In the genomic region with DNA sequence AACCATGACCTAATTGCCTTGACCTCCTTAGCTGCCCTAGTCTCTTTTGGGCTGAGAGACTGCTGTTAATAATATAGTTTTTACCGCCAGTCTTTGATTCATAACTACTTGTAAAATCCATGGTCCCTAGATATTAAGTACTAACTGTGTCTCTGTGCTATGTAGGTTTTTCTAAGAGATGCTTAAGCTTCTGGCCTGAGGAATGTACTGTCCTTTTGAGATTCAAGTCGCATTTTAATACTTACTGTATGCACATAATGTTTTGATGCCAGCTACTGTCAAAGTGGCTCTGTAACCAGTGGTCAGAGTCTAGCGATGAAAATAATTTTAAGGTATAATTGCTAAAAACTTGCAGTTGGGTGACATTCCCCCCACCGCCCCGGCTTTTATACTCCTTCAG, we compare ENCODE assay signal across 12 cellular contexts. TPM values are rescaled to one million over a fixed set of nuclear protein-coding genes. Genes with fewer than 3 reads are reported as not detected.
DNase-seq lines count a peak whose midpoint lies in the region; ATAC-seq, FAIRE-seq and TF ChIP-seq lines count a peak whose summit lies in the region.
"Had no signal": no experiment of that assay in that cellular context is flagged by ENCODE, and none has a peak within 500 bp of the region (broad histone marks: within the 10 kb centered on the region; RNA-seq: fewer than 3 reads in every experiment).

No MANE protein-coding gene starts in this region.

- no peak overlapping the region for H4K8ac ChIP-seq in H1 (ENCODE audit: extremely low read depth, insufficient read depth, low read length)

- no peak for FAIRE-seq in H1 (lab: Jason Lieb, UNC)
- FAIRE-seq: GM12892 had no signal

- WGBS in H1 (ENCODE audit: extremely low coverage in 1 of 2, insufficient coverage in 1 of 2, insufficient read length in 1 of 2, insufficient replicate concordance in 2 of 2, low coverage in 1 of 2, low lambda C conversion rate in 2 of 2, missing lambda C conversion rate in 1 of 2), 2 experiments: 74% methylated on average over 5 of the region's 5 CpGs; no CpG with 5 or more reads in 1 of the 2 experiments

- no peak for TF ChIP-seq CTCF in right atrium auricular region (IDR thresholded peaks at IDR 0.05)
- no peak for TF ChIP-seq CTCF in H1 (IDR thresholded peaks at IDR 0.05; ENCODE audit: control extremely low read depth in 1 of 3, insufficient read depth in 1 of 3, low read depth in 1 of 3, low read length in 3 of 3)
- no peak for TF ChIP-seq CTCF in WERI-Rb-1 (IDR thresholded peaks at IDR 0.05; ENCODE audit: low read depth, low read length)
- TF ChIP-seq CTCF in colonic mucosa (IDR thresholded peaks at IDR 0.05): no peak
- no peak for TF ChIP-seq CTCF in activated CD8-positive, alpha-beta T cell treated with anti-CD3 and anti-CD28 coated beads for 36 hours (IDR thresholded peaks at IDR 0.05)
- no peak for TF ChIP-seq CTCF in CD8-positive, alpha-beta T cell (IDR thresholded peaks at IDR 0.05)

- peak overlapping the region; percentile 68 to 80 for H3K4me3 ChIP-seq in right atrium auricular region
- H3K4me3 ChIP-seq in H1 (ENCODE audit: extremely low read depth in 1 of 4, insufficient read depth in 2 of 4, low read depth in 3 of 4, low read length in 4 of 4): peak overlapping the region; percentile 61 to 97 (median 92); a peak in 7 of 8 replicates
- no peak overlapping the region for H3K4me3 ChIP-seq in naive thymus-derived CD4-positive, alpha-beta T cell (ENCODE audit: low read length)
- no peak overlapping the region for H3K4me3 ChIP-seq in WERI-Rb-1 (ENCODE audit: low read depth, low read length)
- no peak overlapping the region for H3K4me3 ChIP-seq in colonic mucosa
- H3K4me3 ChIP-seq in CD8-positive, alpha-beta T cell (ENCODE audit: low read depth, low read length): no peak overlapping the region

- H3K56ac ChIP-seq in H1 (replicated peaks; ENCODE audit: insufficient read length, low read depth, low read length): no peak overlapping the region

- H3K4me1 Mint-ChIP-seq in naive thymus-derived CD4-positive, alpha-beta T cell: peaks cover 5 to 17% (median 11%) of the 10 kb centered on the region in 7 donors
- H3K4me1 Mint-ChIP-seq in activated CD8-positive, alpha-beta T cell treated with anti-CD3 and anti-CD28 coated beads for 36 hours (ENCODE audit: low read depth): peaks cover 15% of the 10 kb centered on the region
- peaks cover 14% of the 10 kb centered on the region for H3K4me1 Mint-ChIP-seq in CD8-positive, alpha-beta T cell (ENCODE audit: low read depth)

- peaks cover 46 to 70% (median 64%) of the 10 kb centered on the region in 5 donors for H3K27me3 Mint-ChIP-seq in naive thymus-derived CD4-positive, alpha-beta T cell
- peaks cover 53% of the 10 kb centered on the region for H3K27me3 Mint-ChIP-seq in activated CD8-positive, alpha-beta T cell treated with anti-CD3 and anti-CD28 coated beads for 36 hours
- H3K27me3 Mint-ChIP-seq in CD8-positive, alpha-beta T cell (ENCODE audit: low read depth): peaks cover 54% of the 10 kb centered on the region

- H3K4me1 ChIP-seq in right atrium auricular region (peaks cover 0 to 6% of the 10 kb centered on the region in 2 donors), H1 (replicated peaks in 1 of 4; ENCODE audit: control insufficient read depth in 3 of 4, insufficient read depth in 4 of 4, low read length in 3 of 4) (peaks cover 3 to 12% (median 9%) of the 10 kb centered on the region in 4 experiments; a peak in 6 of 7 replicates), colonic mucosa (no peaks in the 10 kb centered on the region)
- no peaks in the 10 kb centered on the region for H3K4me1 ChIP-seq in naive thymus-derived CD4-positive, alpha-beta T cell (ENCODE audit: control insufficient read depth in 2 of 2, insufficient read depth in 2 of 2, low read length in 2 of 2)
- H3K4me1 ChIP-seq in CD8-positive, alpha-beta T cell (ENCODE audit: insufficient read depth, low read length): no peaks in the 10 kb centered on the region

- H3K23ac ChIP-seq in H1 (ENCODE audit: insufficient read length): no peak overlapping the region

- no peak overlapping the region for H2AFZ ChIP-seq in H1 (ENCODE audit: low read length)

- H3K23me2 ChIP-seq in H1 (ENCODE audit: low read depth, low read length): peaks cover 15% of the 10 kb centered on the region

- no peak overlapping the region for H4K5ac ChIP-seq in H1 (ENCODE audit: insufficient read length, low read depth, low read length)

- no peak overlapping the region for H4K91ac ChIP-seq in H1 (replicated peaks; ENCODE audit: insufficient read length, low read length)

- ATAC-seq in left ventricle myocardium superior: no peak
- no peak for ATAC-seq in naive thymus-derived CD4-positive, alpha-beta T cell
- no peak for ATAC-seq in activated CD8-positive, alpha-beta T cell treated with anti-CD3 and anti-CD28 coated beads for 36 hours
- no peak for ATAC-seq in CD8-positive, alpha-beta T cell

- no peak for TF ChIP-seq EP300 in H1 (IDR thresholded peaks at IDR 0.05; ENCODE audit: borderline replicate concordance in 1 of 2, low read depth in 2 of 2, low read length in 2 of 2)

- H2AK5ac ChIP-seq in H1 (ENCODE audit: low read depth, low read length): no peak overlapping the region

- peaks cover 0 to 7% (median 0%) of the 10 kb centered on the region in 11 donors for H3K9me3 Mint-ChIP-seq in naive thymus-derived CD4-positive, alpha-beta T cell
- no peaks in the 10 kb centered on the region for H3K9me3 Mint-ChIP-seq in activated CD8-positive, alpha-beta T cell treated with anti-CD3 and anti-CD28 coated beads for 36 hours
- H3K9me3 Mint-ChIP-seq in CD8-positive, alpha-beta T cell: no peaks in the 10 kb centered on the region

- no peak overlapping the region for H3K14ac ChIP-seq in H1 (ENCODE audit: insufficient read length)

- H2BK120ac ChIP-seq in H1 (replicated peaks; ENCODE audit: low read depth, low read length): no peak overlapping the region

- TF ChIP-seq POLR2A in H1 (IDR thresholded peaks at IDR 0.05; ENCODE audit: control extremely low read depth in 1 of 2, low read depth in 2 of 2, low read length in 2 of 2): no peak

- peak overlapping the region; percentile 82 to 85 for H3K27ac ChIP-seq in right atrium auricular region
- H3K27ac ChIP-seq in H1 (ENCODE audit: low read depth, low read length): no peak overlapping the region
- H3K27ac ChIP-seq in naive thymus-derived CD4-positive, alpha-beta T cell (ENCODE audit: low read depth, low read length): no peak overlapping the region
- H3K27ac ChIP-seq in WERI-Rb-1: no peak overlapping the region
- H3K27ac ChIP-seq in colonic mucosa: no peak overlapping the region
- H3K27ac ChIP-seq in CD8-positive, alpha-beta T cell (ENCODE audit: low read depth, low read length): no peak overlapping the region
- H3K27ac ChIP-seq: neutrophil had no signal

- no peak overlapping the region for H2BK15ac ChIP-seq in H1 (ENCODE audit: low read length)

- H3K4ac ChIP-seq in H1 (replicated peaks; ENCODE audit: insufficient read length, low read depth, low read length): no peak overlapping the region

- H2BK20ac ChIP-seq in H1 (ENCODE audit: low read length): no peak overlapping the region

- H3K27me3 ChIP-seq in right atrium auricular region (no peaks in the 10 kb centered on the region), H1 (replicated peaks in 1 of 4; ENCODE audit: control insufficient read depth in 3 of 4, extremely low read depth in 1 of 4, insufficient read depth in 3 of 4, low read length in 3 of 4) (0 out of 7 replicates have a peak, but pooled peaks cover 0 to 3% (median 0%) of the 10 kb centered on the region in 4 experiments), WERI-Rb-1 (ENCODE audit: insufficient read depth, low read depth, severe bottlenecking) (no peaks in the 10 kb centered on the region), colonic mucosa (peaks cover 20% of the 10 kb centered on the region)
- peaks cover 0 to 4% of the 10 kb centered on the region in 2 donors for H3K27me3 ChIP-seq in naive thymus-derived CD4-positive, alpha-beta T cell (ENCODE audit: control insufficient read depth in 2 of 2, insufficient read depth in 2 of 2, low read length in 2 of 2)
- peaks cover 6% of the 10 kb centered on the region for H3K27me3 ChIP-seq in CD8-positive, alpha-beta T cell (ENCODE audit: insufficient read depth, low read length)

- peaks cover 0 to 2% (median 0%) of the 10 kb centered on the region in 5 donors for H3K36me3 Mint-ChIP-seq in naive thymus-derived CD4-positive, alpha-beta T cell
- no peaks in the 10 kb centered on the region for H3K36me3 Mint-ChIP-seq in activated CD8-positive, alpha-beta T cell treated with anti-CD3 and anti-CD28 coated beads for 36 hours (ENCODE audit: low read depth)
- H3K36me3 Mint-ChIP-seq in CD8-positive, alpha-beta T cell: no peaks in the 10 kb centered on the region

- H3K79me1 ChIP-seq in H1 (ENCODE audit: low read depth, low read length): peaks cover 3% of the 10 kb centered on the region; the same call in 1 of the 2 replicates

- intact Hi-C loops in left ventricle myocardium superior (cut with micrococcal nuclease) (no loop called here), colonic mucosa (cut with DNase I) (no loop called here)
- intact Hi-C loops in naive thymus-derived CD4-positive, alpha-beta T cell (cut with micrococcal nuclease): no loop called here
- intact Hi-C loops in activated CD8-positive, alpha-beta T cell treated with anti-CD3 and anti-CD28 coated beads for 36 hours (cut with micrococcal nuclease): no loop called here
- intact Hi-C loops in CD8-positive, alpha-beta T cell (cut with DNase I, micrococcal nuclease): no loop called here

- no peak overlapping the region for H3K18ac ChIP-seq in H1 (ENCODE audit: extremely low read depth, low read length)

- H4K20me1 ChIP-seq in H1 (replicated peaks in 1 of 2; ENCODE audit: control insufficient read depth in 1 of 2, insufficient read depth in 2 of 2, low read length in 2 of 2): peaks cover 0 to 2% of the 10 kb centered on the region in 2 experiments

- peak overlapping the region in 7 of 10 donors; percentile 11 to 82 (median 14) for H3K4me3 Mint-ChIP-seq in naive thymus-derived CD4-positive, alpha-beta T cell
- no peak overlapping the region for H3K4me3 Mint-ChIP-seq in activated CD8-positive, alpha-beta T cell treated with anti-CD3 and anti-CD28 coated beads for 36 hours
- H3K4me3 Mint-ChIP-seq in CD8-positive, alpha-beta T cell: no peak overlapping the region

- no peak for TF ChIP-seq RAD21 in H1 (IDR thresholded peaks at IDR 0.05 in 1 of 2, conservative IDR thresholded peaks at IDR 0.05 in 1 of 2; ENCODE audit: low read depth in 2 of 2, low read length in 2 of 2)

- no peak overlapping the region for H3K27ac Mint-ChIP-seq in naive thymus-derived CD4-positive, alpha-beta T cell
- no peak overlapping the region for H3K27ac Mint-ChIP-seq in activated CD8-positive, alpha-beta T cell treated with anti-CD3 and anti-CD28 coated beads for 36 hours
- H3K27ac Mint-ChIP-seq in CD8-positive, alpha-beta T cell: no peak overlapping the region

- DNase-seq in right atrium auricular region (ENCODE audit: low spot score) (no peak), left ventricle myocardium superior (no peak), H1 (ENCODE audit: low read depth in 1 of 2, low spot score in 2 of 2) (no peak), WERI-Rb-1 (no peak), colonic mucosa (no peak)
- DNase-seq in naive thymus-derived CD4-positive, alpha-beta T cell: no peak
- DNase-seq in activated CD8-positive, alpha-beta T cell treated with anti-CD3 and anti-CD28 coated beads for 36 hours: no peak
- no peak for DNase-seq in CD8-positive, alpha-beta T cell
- DNase-seq: activated T-cell treated with anti-CD3 and anti-CD28 coated beads, Interleukin-2, amount 50 U/mL, for 1 hour; erythroblast had no signal

- H3K36me3 ChIP-seq in right atrium auricular region (no peaks in the 10 kb centered on the region), H1 (ENCODE audit: control insufficient read depth in 2 of 4, insufficient read depth in 4 of 4, low read length in 3 of 4) (no peaks in the 10 kb centered on the region), WERI-Rb-1 (no peaks in the 10 kb centered on the region; the same call in 1 of the 2 replicates), colonic mucosa (no peaks in the 10 kb centered on the region)
- H3K36me3 ChIP-seq in naive thymus-derived CD4-positive, alpha-beta T cell (ENCODE audit: control insufficient read depth in 2 of 3, insufficient read depth in 3 of 3, low read length in 3 of 3): no peaks in the 10 kb centered on the region
- H3K36me3 ChIP-seq in CD8-positive, alpha-beta T cell (ENCODE audit: insufficient read depth, low read length): no peaks in the 10 kb centered on the region
- H3K36me3 ChIP-seq: neutrophil had no signal

- CTCF ChIA-PET in H1 (lab: Charles Lee; ENCODE audit: partially characterized antibody): interaction anchor here (0.6 to 2.0 kb wide), 3 partner anchors 27 to 228 kb away, joined by 3 to 8 read pairs (median 4); no protein-coding TSS in a partner anchor
- CTCF ChIA-PET in naive thymus-derived CD4-positive, alpha-beta T cell (lab: Charles Lee): no interaction called here
- CTCF ChIA-PET in activated CD8-positive, alpha-beta T cell treated with anti-CD3 and anti-CD28 coated beads for 36 hours (lab: Charles Lee): no interaction called here
- CTCF ChIA-PET in CD8-positive, alpha-beta T cell (lab: Charles Lee): no interaction called here

- POLR2A ChIA-PET in H1 (lab: Charles Lee; ENCODE audit: partially characterized antibody): interaction anchor here (1.0 to 4.3 kb wide), 8 partner anchors 11 to 148 kb away, joined by 4 to 42 read pairs (median 18); no protein-coding TSS in a partner anchor
- POLR2A ChIA-PET in naive thymus-derived CD4-positive, alpha-beta T cell (lab: Charles Lee): no interaction called here
- POLR2A ChIA-PET in activated CD8-positive, alpha-beta T cell treated with anti-CD3 and anti-CD28 coated beads for 36 hours (lab: Charles Lee): interaction anchor here (0.6 kb wide), 1 partner anchor 217 kb away, joined by 7 read pairs; no protein-coding TSS in a partner anchor
- POLR2A ChIA-PET in CD8-positive, alpha-beta T cell (lab: Charles Lee): no interaction called here

- H3K4me2 ChIP-seq in H1 (ENCODE audit: insufficient read depth in 1 of 2, low read depth in 2 of 2, low read length in 2 of 2): peak overlapping the region; percentile 74 to 98

- peaks cover 0 to 44% of the 10 kb centered on the region in 2 experiments for H3K79me2 ChIP-seq in H1 (ENCODE audit: control insufficient read depth in 1 of 2, insufficient read depth in 2 of 2, low read length in 2 of 2)

- H3K9me3 ChIP-seq in right atrium auricular region: no peaks in the 10 kb centered on the region
- H3K9me3 ChIP-seq in H1 (ENCODE audit: insufficient read depth in 2 of 2, low read depth in 1 of 2, low read length in 1 of 2): no peaks in the 10 kb centered on the region
- H3K9me3 ChIP-seq in naive thymus-derived CD4-positive, alpha-beta T cell (ENCODE audit: control insufficient read depth in 2 of 3, low read length in 3 of 3): no peaks in the 10 kb centered on the region
- no peaks in the 10 kb centered on the region for H3K9me3 ChIP-seq in WERI-Rb-1 (ENCODE audit: severe bottlenecking)
- H3K9me3 ChIP-seq in colonic mucosa: no peaks in the 10 kb centered on the region
- no peaks in the 10 kb centered on the region for H3K9me3 ChIP-seq in CD8-positive, alpha-beta T cell (ENCODE audit: low read length)
- H3K9me3 ChIP-seq: neutrophil had no signal

- H2BK12ac ChIP-seq in H1 (ENCODE audit: low read depth, low read length): no peak overlapping the region

- H3K9ac ChIP-seq in H1 (replicated peaks in 1 of 4; ENCODE audit: extremely low read depth in 1 of 4, low read depth in 3 of 4, low read length in 3 of 4) (no peak overlapping the region; a peak in 1 of 7 replicates), colonic mucosa (ENCODE audit: low read depth in 2 of 2, low read length in 2 of 2) (peak overlapping the region in 1 of 2 donors; percentile 12)

- H2BK5ac ChIP-seq in H1 (ENCODE audit: low read depth, low read length): no peak overlapping the region

RNA-seq across cellular contexts. Expression of a gene that starts 2.1 kb away (rescaled TPM):
- 10 to 100 TPM; 27.7 to 40.1 TPM for total RNA-seq in right atrium auricular region
- 15.1 TPM for total RNA-seq in left ventricle myocardium superior
- total RNA-seq in H1 (2021; fragmentation: NEBNext Ultra II Directional; extraction: Animal tissue kit (Norgen Biotek cat#: 25700)): 79.2 and 84.2 TPM in 2 replicates
- 10.6 and 14.6 TPM in 2 replicates for polyA plus RNA-seq in H1 (2011; rRNA removed)
- 27.4 TPM for polyA plus RNA-seq in H1 (2011; cell fraction: cytosol; rRNA removed)
- polyA plus RNA-seq in H1 (2011; cell fraction: nucleus; rRNA removed): 18.5 TPM
- polyA plus RNA-seq in H1 (2012, experiment 1 of 2): 48.4 to 56.6 TPM (median 53.9 TPM) in 4 replicates
- polyA plus RNA-seq in H1 (2012, experiment 2 of 2): 2.0 TPM
- polyA plus RNA-seq in H1 (2013, experiment 1 of 2): 56.7 TPM
- polyA plus RNA-seq in H1 (2013, experiment 2 of 2): 58.3 TPM
- 20.4 and 30.1 TPM in 2 replicates for polyA minus RNA-seq in H1 (2011; rRNA and poly(A)+ RNA removed)
- 32.7 TPM for polyA minus RNA-seq in H1 (2011; cell fraction: cytosol; rRNA and poly(A)+ RNA removed)
- 27.0 TPM for polyA minus RNA-seq in H1 (2011; cell fraction: nucleus; rRNA and poly(A)+ RNA removed)
- total RNA-seq in naive thymus-derived CD4-positive, alpha-beta T cell: 1 to 10 TPM in 2 of 5 experiments, under 1 TPM in 1, not detected in 2; 0.39 to 4.0 (median 1.1) TPM
- not detected for polyA plus RNA-seq in naive thymus-derived CD4-positive, alpha-beta T cell
- total RNA-seq in colonic mucosa: 10 to 100 TPM in 1 of 2 donors, 1 to 10 TPM in 1; 3.9 to 38.8 TPM
- 1 to 10 TPM; 3.2 to 4.0 TPM for total RNA-seq in activated CD8-positive, alpha-beta T cell treated with anti-CD3 and anti-CD28 coated beads for 36 hours
- under 1 TPM in 1 of 2 experiments, not detected in 1; 0.03 TPM for total RNA-seq in CD8-positive, alpha-beta T cell

Comparison
In these comparisons a context has a peak if more than half of its experiments do, and no peak if none do; other contexts are left out.
1. H3K27ac ChIP-seq: peak in right atrium auricular region (2 of 2); none in H1 (single experiment), naive thymus-derived CD4-positive, alpha-beta T cell (single experiment), WERI-Rb-1 (single experiment), colonic mucosa (single experiment) and CD8-positive, alpha-beta T cell (single experiment).
2. H3K4me3 ChIP-seq: peak in right atrium auricular region (2 of 2) and H1 (4 of 4); none in naive thymus-derived CD4-positive, alpha-beta T cell (single experiment), WERI-Rb-1 (single experiment), colonic mucosa (single experiment) and CD8-positive, alpha-beta T cell (single experiment).
3. H3K4me3 Mint-ChIP-seq: peak in naive thymus-derived CD4-positive, alpha-beta T cell (7 of 10); none in activated CD8-positive, alpha-beta T cell treated with anti-CD3 and anti-CD28 coated beads for 36 hours (single experiment) and CD8-positive, alpha-beta T cell (single experiment).
4. POLR2A ChIA-PET loops: an anchor here in H1 (1.0 to 4.3 kb wide) and activated CD8-positive, alpha-beta T cell treated with anti-CD3 and anti-CD28 coated beads for 36 hours (0.6 kb wide); none called in naive thymus-derived CD4-positive, alpha-beta T cell and CD8-positive, alpha-beta T cell.